18 cellular contexts compared by ENCODE assay signal in the genomic region with DNA sequence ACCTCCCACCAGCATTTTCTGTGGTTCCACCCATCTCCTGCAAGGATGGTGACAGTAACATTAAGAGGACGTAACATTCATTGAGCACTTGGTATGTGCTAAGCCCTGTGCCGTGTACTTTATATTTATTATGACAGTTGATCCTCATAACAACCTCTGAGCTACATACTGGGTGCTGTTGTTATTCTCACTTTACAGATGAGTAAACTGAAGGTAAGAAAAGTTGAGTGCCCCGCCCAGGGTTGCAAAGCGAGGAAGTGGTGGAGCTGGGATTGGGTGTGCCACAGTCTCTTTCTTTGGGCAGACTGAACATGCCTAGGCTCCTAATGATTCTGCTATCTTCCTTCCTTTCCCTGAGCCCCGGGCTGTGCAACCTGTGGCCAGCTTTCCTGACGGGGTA.
DNase-seq lines count a peak whose midpoint lies in the region; ATAC-seq and TF ChIP-seq lines count a peak whose summit lies in the region.
"Had no signal": no experiment of that assay in that cellular context is flagged by ENCODE, and none has a peak within 500 bp of the region (broad histone marks: within the 10 kb centered on the region; RNA-seq: fewer than 3 reads in every experiment).

No MANE protein-coding gene starts in this region.

- in situ Hi-C loops in transverse colon (cut with MboI; ENCODE audit: low pct_ligation_motif_present in 1 of 4, low pct_unique_long_range_greater_than_20kb in 1 of 4, low sequenced_read_pairs in 3 of 4), result no loop called here

- DNase-seq in MCF 10A (ENCODE audit: unreplicated experiment) (peak; percentile 27), breast epithelium (ENCODE audit: low spot score in 2 of 2) (no peak), transverse colon (peak; percentile 66), body of pancreas (no peak), thyroid gland (no peak)
- DNase-seq in activated CD4-positive, alpha-beta memory T cell treated with anti-CD3 and anti-CD28 coated beads for 36 hours, result peak; percentile 79
- DNase-seq: DMS 273 treated with DMSO at 0.1 percent for 48 hours, kidney, NCI-H146, NCI-H446 treated with DMSO at 0.1 percent for 48 hours, SJCRH30 had no signal

- no peaks in the 10 kb centered on the region for H3K27me3 ChIP-seq in breast epithelium
- no peaks in the 10 kb centered on the region for H3K27me3 ChIP-seq in esophagus (ENCODE audit: control insufficient read depth in 1 of 2, insufficient read depth in 2 of 2, low read length in 2 of 2)
- no peaks in the 10 kb centered on the region for H3K27me3 ChIP-seq in transverse colon
- H3K27me3 ChIP-seq in body of pancreas, result no peaks in the 10 kb centered on the region
- no peaks in the 10 kb centered on the region for H3K27me3 ChIP-seq in thyroid gland
- H3K27me3 ChIP-seq: ascending aorta, neutrophil, SJCRH30 had no signal

- peaks cover 10% of the 10 kb centered on the region for H3K36me3 Mint-ChIP-seq in MCF 10A (ENCODE audit: insufficient read depth, unreplicated experiment)
- H3K36me3 Mint-ChIP-seq in activated CD4-positive, alpha-beta memory T cell treated with anti-CD3 and anti-CD28 coated beads for 36 hours, result no peaks in the 10 kb centered on the region
- H3K36me3 Mint-ChIP-seq: stimulated activated memory B cell treated with anti-CD40 and anti-IgM and Interleukin-4, amounts not matched to agents 10 μg/mL and 1 μg/mL and 100 μg/mL, for 72 hours had no signal

- POLR2A ChIA-PET in MCF 10A (lab: Yijun Ruan, JAX), result interaction anchor here (0.9 to 5.6 kb wide), 7 partner anchors 10 to 124 kb away, joined by 3 to 55 read pairs (median 4); no protein-coding TSS in a partner anchor
- POLR2A ChIA-PET in activated CD4-positive, alpha-beta memory T cell treated with anti-CD3 and anti-CD28 coated beads for 36 hours (lab: Charles Lee), result interaction anchor here (1.0 to 2.7 kb wide), 2 partner anchors 11 to 24 kb away, joined by 3 to 18 read pairs; no protein-coding TSS in a partner anchor

- WGBS in esophagus, 2 donors, result 45 to 47% methylated on average over 6 of the region's 6 CpGs
- WGBS in transverse colon (ENCODE audit: low coverage in 1 of 2), 2 donors, result 54% methylated on average over 6 of the region's 6 CpGs; no CpG with 5 or more reads in 1 of the 2 donors
- 75 to 92% methylated on average over 6 of the region's 6 CpGs for WGBS in body of pancreas, 2 donors
- 80 to 83% methylated on average over 6 of the region's 6 CpGs for WGBS in thyroid gland, 2 donors

- H3K4me1 ChIP-seq in breast epithelium, result no peaks in the 10 kb centered on the region
- H3K4me1 ChIP-seq in esophagus (ENCODE audit: control insufficient read depth in 2 of 2, insufficient read depth in 2 of 2, low read length in 1 of 2), result peaks cover 8 to 35% of the 10 kb centered on the region in 2 donors
- H3K4me1 ChIP-seq in transverse colon, result peaks cover 6 to 20% (median 10%) of the 10 kb centered on the region in 4 donors
- no peaks in the 10 kb centered on the region for H3K4me1 ChIP-seq in body of pancreas
- no peaks in the 10 kb centered on the region for H3K4me1 ChIP-seq in thyroid gland
- H3K4me1 ChIP-seq: HAP-1 had no signal

- no peak overlapping the region for H3K4me3 Mint-ChIP-seq in MCF 10A (ENCODE audit: unreplicated experiment)
- H3K4me3 Mint-ChIP-seq in activated CD4-positive, alpha-beta memory T cell treated with anti-CD3 and anti-CD28 coated beads for 36 hours, result peak overlapping the region; percentile 16
- H3K4me3 Mint-ChIP-seq: dendritic cell treated with granulocyte-macrophage colony-stimulating factor and Interleukin-4, amounts not matched to agents 40 ng/mL and 50 ng/mL, for 4 days; stimulated activated memory B cell treated with anti-CD40 and anti-IgM and Interleukin-4, amounts not matched to agents 10 μg/mL and 1 μg/mL and 100 μg/mL, for 72 hours had no signal

- peaks cover 38% of the 10 kb centered on the region for H3K4me1 Mint-ChIP-seq in MCF 10A (ENCODE audit: insufficient read depth, unreplicated experiment)
- H3K4me1 Mint-ChIP-seq in activated CD4-positive, alpha-beta memory T cell treated with anti-CD3 and anti-CD28 coated beads for 36 hours (ENCODE audit: low read depth), result peaks cover 41% of the 10 kb centered on the region

- H3K36me3 ChIP-seq in breast epithelium, result no peaks in the 10 kb centered on the region
- H3K36me3 ChIP-seq in esophagus (ENCODE audit: control insufficient read depth in 2 of 2, insufficient read depth in 2 of 2, low read length in 1 of 2), result no peaks in the 10 kb centered on the region
- H3K36me3 ChIP-seq in transverse colon, result no peaks in the 10 kb centered on the region
- H3K36me3 ChIP-seq in body of pancreas (replicated peaks in 1 of 2; ENCODE audit: insufficient read depth in 1 of 2, low read depth in 2 of 2), result no peaks in the 10 kb centered on the region
- H3K36me3 ChIP-seq in thyroid gland, result no peaks in the 10 kb centered on the region
- H3K36me3 ChIP-seq: ascending aorta, HAP-1, neutrophil, SJCRH30 had no signal

- intact Hi-C loops in MCF 10A (cut with micrococcal nuclease) (no loop called here), breast epithelium (cut with DNase I; ENCODE audit: low total_unique reads) (no loop called here), transverse colon (cut with DNase I; ENCODE audit: low total_unique reads) (no loop called here), body of pancreas (cut with DNase I) (no loop called here), thyroid gland (cut with DNase I) (no loop called here)
- intact Hi-C loops in activated CD4-positive, alpha-beta memory T cell treated with anti-CD3 and anti-CD28 coated beads for 36 hours (cut with micrococcal nuclease), result loop anchor here (5.0 kb wide), 2 partner anchors 34 to 169 kb away; a partner anchor contains a TSS

- no peak for TF ChIP-seq EP300 in transverse colon (IDR thresholded peaks at IDR 0.05; ENCODE audit: low read depth)

- peak overlapping the region; percentile 84 for H3K27ac Mint-ChIP-seq in MCF 10A (ENCODE audit: low read depth, unreplicated experiment)
- peak overlapping the region; percentile 90 for H3K27ac Mint-ChIP-seq in activated CD4-positive, alpha-beta memory T cell treated with anti-CD3 and anti-CD28 coated beads for 36 hours
- H3K27ac Mint-ChIP-seq: dendritic cell treated with granulocyte-macrophage colony-stimulating factor and Interleukin-4, amounts not matched to agents 40 ng/mL and 50 ng/mL, for 4 days; stimulated activated memory B cell treated with anti-CD40 and anti-IgM and Interleukin-4, amounts not matched to agents 10 μg/mL and 1 μg/mL and 100 μg/mL, for 72 hours had no signal

- H3K9me3 ChIP-seq in breast epithelium (no peaks in the 10 kb centered on the region), esophagus (ENCODE audit: control insufficient read depth in 2 of 2, insufficient read depth in 1 of 2, low read depth in 1 of 2, low read length in 1 of 2) (no peaks in the 10 kb centered on the region), transverse colon (no peaks in the 10 kb centered on the region), body of pancreas (no peaks in the 10 kb centered on the region), thyroid gland (no peaks in the 10 kb centered on the region)
- H3K9me3 ChIP-seq: ascending aorta, neutrophil, SJCRH30 had no signal

- ATAC-seq in body of pancreas (no peak), HG03442 (IDR thresholded peaks at IDR 0.05; ENCODE audit: unreplicated experiment) (no peak)
- ATAC-seq: stimulated activated memory B cell treated with anti-CD40 and anti-IgM and Interleukin-4, amounts not matched to agents 10 μg/mL and 1 μg/mL and 100 μg/mL, for 72 hours had no signal

- BruUV-seq in MCF 10A (replicated peaks; lab: Mats Ljungman, UMichigan), result no TSS peak

- H3K27ac ChIP-seq in breast epithelium (no peak overlapping the region), esophagus (ENCODE audit: low read depth in 2 of 2, low read length in 1 of 2) (peak overlapping the region; percentile 93 to 97), transverse colon (peak overlapping the region; percentile 38 to 53 (median 43)), body of pancreas (no peak overlapping the region), thyroid gland (no peak overlapping the region)
- H3K27ac ChIP-seq: ascending aorta, neutrophil, SJCRH30 had no signal

- TF ChIP-seq CTCF in MCF 10A (IDR thresholded peaks at IDR 0.05; ENCODE audit: unreplicated experiment) (no peak), breast epithelium (IDR thresholded peaks at IDR 0.05) (no peak), transverse colon (IDR thresholded peaks at IDR 0.05) (no peak), body of pancreas (IDR thresholded peaks at IDR 0.05) (no peak), thyroid gland (IDR thresholded peaks at IDR 0.05) (no peak)

- CTCF ChIA-PET in MCF 10A (lab: Yijun Ruan, JAX), result interaction anchor here (0.7 to 2.8 kb wide), 9 partner anchors 10 to 120 kb away, joined by 3 to 14 read pairs (median 3); no protein-coding TSS in a partner anchor
- CTCF ChIA-PET in activated CD4-positive, alpha-beta memory T cell treated with anti-CD3 and anti-CD28 coated beads for 36 hours (lab: Charles Lee), result interaction anchor here (1.0 to 2.4 kb wide), 6 partner anchors 10 to 110 kb away, joined by 3 to 11 read pairs (median 6); no protein-coding TSS in a partner anchor

- TF ChIP-seq POLR2A in breast epithelium (IDR thresholded peaks at IDR 0.05) (no peak), transverse colon (IDR thresholded peaks at IDR 0.05) (no peak), body of pancreas (IDR thresholded peaks at IDR 0.05) (no peak), thyroid gland (IDR thresholded peaks at IDR 0.05) (no peak)

- no peaks in the 10 kb centered on the region for H3K27me3 Mint-ChIP-seq in MCF 10A (ENCODE audit: insufficient read depth, unreplicated experiment)
- H3K27me3 Mint-ChIP-seq in activated CD4-positive, alpha-beta memory T cell treated with anti-CD3 and anti-CD28 coated beads for 36 hours, result no peaks in the 10 kb centered on the region
- H3K27me3 Mint-ChIP-seq: dendritic cell treated with granulocyte-macrophage colony-stimulating factor and Interleukin-4, amounts not matched to agents 40 ng/mL and 50 ng/mL, for 4 days had no signal

- H3K4me3 ChIP-seq in breast epithelium (no peak overlapping the region), esophagus (ENCODE audit: low read depth in 1 of 2, low read length in 2 of 2) (peak overlapping the region in 1 of 2 donors; percentile 21), transverse colon (no peak overlapping the region), body of pancreas (no peak overlapping the region), thyroid gland (replicated peaks in 1 of 3) (no peak overlapping the region)
- H3K4me3 ChIP-seq: ascending aorta, HAP-1, SJCRH30 had no signal

- no peaks in the 10 kb centered on the region for H3K9me3 Mint-ChIP-seq in MCF 10A (ENCODE audit: unreplicated experiment)
- H3K9me3 Mint-ChIP-seq in activated CD4-positive, alpha-beta memory T cell treated with anti-CD3 and anti-CD28 coated beads for 36 hours, result peaks cover 10% of the 10 kb centered on the region
- H3K9me3 Mint-ChIP-seq: dendritic cell treated with granulocyte-macrophage colony-stimulating factor and Interleukin-4, amounts not matched to agents 40 ng/mL and 50 ng/mL, for 4 days had no signal

Comparison
In these comparisons a context has a peak if more than half of its experiments do, and no peak if none do; other contexts are left out.
1. DNase-seq: peak in MCF 10A (single experiment), activated CD4-positive, alpha-beta memory T cell treated with anti-CD3 and anti-CD28 coated beads for 36 hours (single experiment) and transverse colon (single experiment); none in breast epithelium (0 of 2), body of pancreas (0 of 4) and thyroid gland (0 of 2).
2. H3K27ac ChIP-seq: peak in esophagus (2 of 2) and transverse colon (4 of 4); none in breast epithelium (0 of 2), body of pancreas (0 of 4) and thyroid gland (0 of 3).